ENCODE assay signal across 28 cellular contexts in genomic region chr3:124747111-124747981, GRCh38. TPM values are rescaled to one million over a fixed set of nuclear protein-coding genes. Genes with fewer than 3 reads are reported as not detected.
A peak's percentile ranks its signal among the peaks of the same experiment; 100 is the strongest.
DNase-seq lines count a peak whose midpoint lies in the region; ATAC-seq and TF ChIP-seq lines count a peak whose summit lies in the region.
"Had no signal": no experiment of that assay in that cellular context is flagged by ENCODE, and none has a peak within 500 bp of the region (broad histone marks: within the 10 kb centered on the region; RNA-seq: fewer than 3 reads in every experiment).

No MANE protein-coding gene starts in this region.

- H3K4me3 ChIP-seq in Panc1 (ENCODE audit: low read depth in 2 of 2, low read length in 2 of 2) (no peak overlapping the region), upper lobe of right lung (no peak overlapping the region), HAP-1 (no peak overlapping the region)
- H3K4me3 ChIP-seq: GM23248, left ventricle myocardium inferior, neural progenitor cell, pancreas, skin epidermis, suprapubic skin had no signal

- no peak for TF ChIP-seq CTCF in Panc1 (IDR thresholded peaks at IDR 0.05)
- TF ChIP-seq CTCF in upper lobe of right lung (IDR thresholded peaks at IDR 0.05), result no peak

- BruUV-seq in Panc1 (replicated peaks; lab: Mats Ljungman, UMichigan), result no TSS peak

- H3K36me3 ChIP-seq in Panc1 (ENCODE audit: control insufficient read depth, insufficient read depth, low read length), result peaks cover 6% of the 10 kb centered on the region; the same call in 1 of the 2 replicates
- peaks cover 34% of the 10 kb centered on the region for H3K36me3 ChIP-seq in upper lobe of right lung
- peaks cover 39% of the 10 kb centered on the region for H3K36me3 ChIP-seq in HAP-1 (replicated peaks)

- peak; percentile 42 for DNase-seq in activated CD8-positive, alpha-beta memory T cell treated with anti-CD3 and anti-CD28 coated beads for 24 hours
- DNase-seq in activated CD8-positive, alpha-beta memory T cell treated with anti-CD3 and anti-CD28 coated beads, Interleukin-2, amount 50 U/mL, for 4 hours, result no peak
- no peak for DNase-seq in Panc1 (ENCODE audit: low read depth, low spot score)
- DNase-seq in kidney tubule cell (ENCODE audit: low spot score), result peak; percentile 34
- no peak for DNase-seq in upper lobe of right lung
- no peak for DNase-seq in HAP-1 (ENCODE audit: low spot score in 2 of 2)
- DNase-seq: activated CD4-positive, alpha-beta T cell treated with anti-CD3 and anti-CD28 coated beads for 48 hours; activated naive CD4-positive, alpha-beta T cell; activated T-cell treated with anti-CD3 and anti-CD28 coated beads, Interleukin-2, amount 50 U/mL, for 72 hours; CD8-positive, alpha-beta memory T cell; DMS 273 treated with DMSO at 0.1 percent for 48 hours; GM23248; HFFc6; left ventricle myocardium inferior; NCI-H1092 treated with DMSO at 0.1 percent for 48 hours; NCI-H187 treated with DMSO at 0.1 percent for 48 hours; NCI-H526; pancreas; retina; SHP77 treated with DMSO at 0.1 percent for 48 hours; T1000 had no signal

- in situ Hi-C loops in Panc1 (cut with HindIII; ENCODE audit: low pct_unique_long_range_greater_than_20kb, low sequenced_read_pairs) (no loop called here), HAP-1 (cut with MboI; ENCODE audit: low sequenced_read_pairs) (no loop called here)

- H3K4me1 ChIP-seq in Panc1 (ENCODE audit: control insufficient read depth, insufficient read depth, low read length) (no peaks in the 10 kb centered on the region), upper lobe of right lung (no peaks in the 10 kb centered on the region), HAP-1 (peaks cover 14% of the 10 kb centered on the region)
- H3K4me1 ChIP-seq: left ventricle myocardium inferior, neural progenitor cell, pancreas, suprapubic skin had no signal

- H3K27me3 ChIP-seq in Panc1 (ENCODE audit: control insufficient read depth, insufficient read depth, low read length) (no peaks in the 10 kb centered on the region), upper lobe of right lung (no peaks in the 10 kb centered on the region), HAP-1 (ENCODE audit: low read depth) (no peaks in the 10 kb centered on the region)
- H3K27me3 ChIP-seq: neural progenitor cell, pancreas, suprapubic skin had no signal

- H3K27ac ChIP-seq in Panc1 (ENCODE audit: low read length) (no peak overlapping the region), upper lobe of right lung (no peak overlapping the region)
- H3K27ac ChIP-seq: GM23248, left ventricle myocardium inferior, neural progenitor cell, pancreas, suprapubic skin, VCaP had no signal

- CTCF ChIA-PET in Panc1 (lab: Charles Lee), result no interaction called here

- intact Hi-C loops in Panc1 (cut with micrococcal nuclease; ENCODE audit: unreplicated experiment), result no loop called here
- intact Hi-C loops in upper lobe of right lung (cut with DNase I), result no loop called here

- ATAC-seq in Panc1, result peak; percentile 55; the same call in 1 of the 2 replicates
- peak; percentile 26 for ATAC-seq in upper lobe of right lung
- ATAC-seq in GM19351 (IDR thresholded peaks at IDR 0.05; ENCODE audit: unreplicated experiment), result no peak
- no peak for ATAC-seq in HG03469 (IDR thresholded peaks at IDR 0.05; ENCODE audit: unreplicated experiment)
- ATAC-seq: activated T-cell treated with anti-CD3 and anti-CD28 coated beads, Interleukin-2, amount 50 U/mL, for 72 hours; pancreas; stimulated activated memory B cell treated with anti-CD40 and anti-IgM and Interleukin-4, amounts not matched to agents 10 μg/mL and 1 μg/mL and 100 μg/mL, for 72 hours had no signal

- H3K9me3 ChIP-seq in Panc1 (ENCODE audit: control insufficient read depth, insufficient read depth, low read depth, low read length) (no peaks in the 10 kb centered on the region), upper lobe of right lung (no peaks in the 10 kb centered on the region), HAP-1 (no peaks in the 10 kb centered on the region)
- H3K9me3 ChIP-seq: left ventricle myocardium inferior, pancreas, suprapubic skin had no signal

- POLR2A ChIA-PET in Panc1 (lab: Charles Lee), result interaction anchor here (0.6 kb wide), 1 partner anchor 14 kb away, joined by 4 read pairs; no protein-coding TSS in a partner anchor

RNA-seq across cellular contexts. Expression of gene UMPS, which starts 17.1 kb away (rescaled TPM):
- total RNA-seq in Panc1 (2021; ENCODE audit: unreplicated experiment) (46.0 TPM), upper lobe of right lung (22.2 TPM)
- polyA plus RNA-seq in Panc1 (2012; ENCODE audit: insufficient read length), result 70.0 TPM

Comparison
In these comparisons a context has a peak if more than half of its experiments do, and no peak if none do; other contexts are left out.
1. DNase-seq: peak in activated CD8-positive, alpha-beta memory T cell treated with anti-CD3 and anti-CD28 coated beads for 24 hours (single experiment) and kidney tubule cell (single experiment); none in activated CD8-positive, alpha-beta memory T cell treated with anti-CD3 and anti-CD28 coated beads, Interleukin-2, amount 50 U/mL, for 4 hours (single experiment), Panc1 (single experiment), upper lobe of right lung (single experiment) and HAP-1 (0 of 2).
2. ATAC-seq: peak in Panc1 (single experiment) and upper lobe of right lung (single experiment); none in GM19351 (single experiment) and HG03469 (single experiment).